Comparison of ENCODE assay signal across 23 cellular contexts in genomic region chr2:30959653-30960052, GRCh38.
DNase-seq lines count a peak whose midpoint lies in the region; ATAC-seq, FAIRE-seq and TF ChIP-seq lines count a peak whose summit lies in the region.
"Had no signal": no experiment of that assay in that cellular context is flagged by ENCODE, and none has a peak within 500 bp of the region (broad histone marks: within the 10 kb centered on the region; RNA-seq: fewer than 3 reads in every experiment).

No MANE protein-coding gene starts in this region.

- H3K4me2 ChIP-seq in HepG2 (ENCODE audit: low read depth, low read length) (no peak overlapping the region), GM12878 (ENCODE audit: control insufficient read depth, insufficient read depth) (no peak overlapping the region)
- H3K4me2 ChIP-seq: A549 had no signal

- SMC1A ChIA-PET in GM12878 (lab: Charles Lee; ENCODE audit: uncharacterized antibody, unreplicated experiment) = no interaction called here

- POLR2A ChIA-PET in HepG2 (lab: Yijun Ruan, JAX) = no interaction called here
- POLR2A ChIA-PET in GM12878 (lab: Charles Lee) = no interaction called here

- intact Hi-C loops in HepG2 (cut with micrococcal nuclease; ENCODE audit: unreplicated experiment) (no loop called here), right lobe of liver (cut with DNase I) (no loop called here), GM12878 (cut with micrococcal nuclease; ENCODE audit: unreplicated experiment) (no loop called here)

- in situ Hi-C loops in HepG2 (cut with HindIII; ENCODE audit: extremely low pct_ligation_motif_present, low pct_unique_long_range_greater_than_20kb) = no loop called here
- in situ Hi-C loops in GM12878 (cut with MboI) = no loop called here

- no peak for TF ChIP-seq EP300 in HepG2 (IDR thresholded peaks at IDR 0.05; ENCODE audit: low read depth in 2 of 2, low read length in 2 of 2)
- TF ChIP-seq EP300 in HepG2 (CRISPR knock-in tag; IDR thresholded peaks at IDR 0.05; ENCODE audit: borderline replicate concordance) = no peak
- TF ChIP-seq EP300 in GM12878 (IDR thresholded peaks at IDR 0.05; ENCODE audit: borderline replicate concordance in 1 of 2, control insufficient read depth in 1 of 2, low read depth in 2 of 2, low read length in 2 of 2) = no peak

- no peaks in the 10 kb centered on the region for H3K4me1 ChIP-seq in HepG2 (ENCODE audit: insufficient read depth, low read length)
- no peaks in the 10 kb centered on the region for H3K4me1 ChIP-seq in right lobe of liver
- H3K4me1 ChIP-seq in GM12878 (ENCODE audit: control insufficient read depth, insufficient read depth, low read length) = no peaks in the 10 kb centered on the region
- H3K4me1 ChIP-seq in endodermal cell (ENCODE audit: control insufficient read depth, insufficient read depth, low read length) = no peaks in the 10 kb centered on the region
- H3K4me1 ChIP-seq: A549 had no signal

- no peaks in the 10 kb centered on the region for H3K9me3 ChIP-seq in HepG2 (ENCODE audit: low read length)
- H3K9me3 ChIP-seq in right lobe of liver = no peaks in the 10 kb centered on the region
- no peaks in the 10 kb centered on the region for H3K9me3 ChIP-seq in GM12878 (replicated peaks; ENCODE audit: control insufficient read depth, insufficient read depth, low read length)
- no peaks in the 10 kb centered on the region for H3K9me3 ChIP-seq in endodermal cell (ENCODE audit: control insufficient read depth, low read length)
- H3K9me3 ChIP-seq: A549 had no signal

- peaks cover 1% of the 10 kb centered on the region for H3K27me3 Mint-ChIP-seq in endodermal cell (ENCODE audit: insufficient read depth)
- H3K27me3 Mint-ChIP-seq: B cell had no signal

- ATAC-seq in HepG2 (no peak), right lobe of liver (no peak), GM12878 (no peak)
- ATAC-seq: A549 had no signal

- WGBS in HepG2 (ENCODE audit: low lambda C conversion rate) = 0% methylated on average over 2 of the region's 3 CpGs
- WGBS in right lobe of liver (ENCODE audit: insufficient coverage, low coverage, low lambda C conversion rate, missing lambda C conversion rate) = no CpG with 5 or more reads among the region's 3 CpGs
- WGBS in GM12878 (ENCODE audit: insufficient coverage, insufficient replicate concordance, low lambda C conversion rate, missing lambda C conversion rate) = 11% methylated on average over 3 of the region's 3 CpGs
- 90 to 94% methylated on average over 2 to 3 of the region's 3 CpGs for WGBS in endodermal cell (ENCODE audit: insufficient coverage in 1 of 2, insufficient read length in 1 of 2), 2 experiments

- H3K9ac ChIP-seq in HepG2 (ENCODE audit: insufficient read depth, low read depth, low read length) (no peak overlapping the region), GM12878 (ENCODE audit: control insufficient read depth, insufficient read depth, low read length) (no peak overlapping the region), endodermal cell (ENCODE audit: extremely low read depth, low read length, poor library complexity, severe bottlenecking) (no peak overlapping the region)

- BruUV-seq in HepG2 (replicated peaks; lab: Mats Ljungman, UMichigan) (no TSS peak), GM12878 (replicated peaks; lab: Mats Ljungman, UMichigan) (no TSS peak)

- H3K4me3 ChIP-seq in HepG2 (replicated peaks in 1 of 3; ENCODE audit: insufficient read depth in 1 of 3, low read depth in 2 of 3, low read length in 3 of 3) (no peak overlapping the region), right lobe of liver (no peak overlapping the region), GM12878 (no peak overlapping the region), endodermal cell (ENCODE audit: low read length) (no peak overlapping the region)
- H3K4me3 ChIP-seq: A549 had no signal

- DNase-seq in HepG2 (ENCODE audit: low spot score) (no peak), right lobe of liver (no peak), GM12878 (ENCODE audit: low read depth, low spot score) (no peak), HuH-7.5 (ENCODE audit: low spot score) (no peak), endodermal cell (no peak)
- DNase-seq: AML-193; C1 segment of cervical spinal cord; CD4-positive, alpha-beta memory T cell; CD4-positive, CD25-positive, alpha-beta regulatory T cell; CD8-positive, alpha-beta memory T cell; DMS 273 treated with DMSO at 0.1 percent for 48 hours; DMS153; DMS53; DMS79; DND-41; EL; GDM1 had no signal

- H3K9me3 Mint-ChIP-seq in endodermal cell = no peaks in the 10 kb centered on the region
- H3K9me3 Mint-ChIP-seq: CD14-positive monocyte; CD4-positive, alpha-beta memory T cell; CD4-positive, CD25-positive, alpha-beta regulatory T cell; CD8-positive, alpha-beta memory T cell had no signal

- H3K79me2 ChIP-seq in HepG2 (ENCODE audit: insufficient read depth, low read length) = no peaks in the 10 kb centered on the region
- H3K79me2 ChIP-seq in GM12878 (ENCODE audit: control insufficient read depth, insufficient read depth, low read length) = no peaks in the 10 kb centered on the region

- H3K4me3 Mint-ChIP-seq in endodermal cell = no peak overlapping the region
- H3K4me3 Mint-ChIP-seq: B cell; CD14-positive monocyte; CD4-positive, alpha-beta memory T cell; CD4-positive, CD25-positive, alpha-beta regulatory T cell; CD8-positive, alpha-beta memory T cell had no signal

- FAIRE-seq in HepG2 (lab: Jason Lieb, UNC) (no peak), GM12878 (lab: Jason Lieb, UNC) (no peak)
- FAIRE-seq: A549, GM12891, GM19239 had no signal

- TF ChIP-seq CTCF in HepG2 (CRISPR knock-in tag; IDR thresholded peaks at IDR 0.05) (no peak), right lobe of liver (IDR thresholded peaks at IDR 0.05) (no peak), GM12878 (IDR thresholded peaks at IDR 0.05 in 2 of 3, conservative IDR thresholded peaks at IDR 0.05 in 1 of 3; ENCODE audit: control insufficient read depth in 2 of 3, extremely low read depth in 1 of 3, insufficient read depth in 1 of 3, low read depth in 3 of 3, low read length in 3 of 3) (no peak), endodermal cell (conservative IDR thresholded peaks at IDR 0.05) (no peak)

- H3K36me3 ChIP-seq in HepG2 (replicated peaks in 1 of 2; ENCODE audit: control insufficient read depth in 1 of 2, insufficient read depth in 2 of 2, low read length in 2 of 2) (no peaks in the 10 kb centered on the region), right lobe of liver (no peaks in the 10 kb centered on the region), GM12878 (ENCODE audit: control insufficient read depth in 2 of 2, insufficient read depth in 2 of 2, low read length in 1 of 2) (no peaks in the 10 kb centered on the region; a peak in 1 of 4 replicates), endodermal cell (ENCODE audit: control insufficient read depth, insufficient read depth, low read length) (no peaks in the 10 kb centered on the region)

- H4K20me1 ChIP-seq in HepG2 (ENCODE audit: insufficient read depth, low read length) (no peaks in the 10 kb centered on the region), GM12878 (ENCODE audit: control insufficient read depth, insufficient read depth) (no peaks in the 10 kb centered on the region)

- peaks cover 7% of the 10 kb centered on the region for H3K4me1 Mint-ChIP-seq in endodermal cell
- H3K4me1 Mint-ChIP-seq: B cell; CD4-positive, alpha-beta memory T cell; CD4-positive, CD25-positive, alpha-beta regulatory T cell; CD8-positive, alpha-beta memory T cell had no signal

- no peak overlapping the region for H3K27ac Mint-ChIP-seq in endodermal cell
- H3K27ac Mint-ChIP-seq: B cell; CD14-positive monocyte; CD4-positive, alpha-beta memory T cell; CD4-positive, CD25-positive, alpha-beta regulatory T cell had no signal

- TF ChIP-seq RAD21 in HepG2 (CRISPR knock-in tag; IDR thresholded peaks at IDR 0.05) (no peak), GM12878 (IDR thresholded peaks at IDR 0.05; ENCODE audit: insufficient read depth, low read depth, low read length) (no peak)

- CTCF ChIA-PET in HepG2 (lab: Yijun Ruan, JAX; ENCODE audit: low intra/inter-chr PET ratio, low total read pairs) (no interaction called here), GM12878 (lab: Yijun Ruan, JAX) (no interaction called here)

- H3K27ac ChIP-seq in HepG2 (ENCODE audit: extremely low read length, insufficient read depth, low read length) (no peak overlapping the region), right lobe of liver (no peak overlapping the region), GM12878 (ENCODE audit: control insufficient read depth, insufficient read depth) (no peak overlapping the region), endodermal cell (ENCODE audit: low read depth, low read length) (no peak overlapping the region)
- H3K27ac ChIP-seq: 22Rv1, A549 had no signal

- peaks cover 0 to 21% of the 10 kb centered on the region in 2 experiments; a peak in 4 of 5 replicates for H3K27me3 ChIP-seq in HepG2 (ENCODE audit: control insufficient read depth in 1 of 2, insufficient read depth in 2 of 2, low read length in 2 of 2)
- no peaks in the 10 kb centered on the region for H3K27me3 ChIP-seq in right lobe of liver
- H3K27me3 ChIP-seq in GM12878 (replicated peaks in 1 of 2; ENCODE audit: control insufficient read depth in 2 of 2, insufficient read depth in 2 of 2, low read length in 1 of 2) = no peaks in the 10 kb centered on the region; a peak in 1 of 4 replicates
- H3K27me3 ChIP-seq in endodermal cell (ENCODE audit: control insufficient read depth, insufficient read depth, low read length, poor library complexity, severe bottlenecking) = no peaks in the 10 kb centered on the region

- no peak for TF ChIP-seq POLR2A in HepG2 (IDR thresholded peaks at IDR 0.05; ENCODE audit: insufficient read depth in 1 of 2, low read depth in 2 of 2, low read length in 2 of 2)
- no peak for TF ChIP-seq POLR2A in right lobe of liver (IDR thresholded peaks at IDR 0.05)
- no peak for TF ChIP-seq POLR2A in GM12878 (IDR thresholded peaks at IDR 0.05; ENCODE audit: low read depth, low read length)

- H2AFZ ChIP-seq in HepG2 (ENCODE audit: low read length) = no peak overlapping the region
- no peak overlapping the region for H2AFZ ChIP-seq in GM12878 (ENCODE audit: control insufficient read depth, low read depth, low read length)

- no peaks in the 10 kb centered on the region for H3K36me3 Mint-ChIP-seq in endodermal cell (ENCODE audit: low read depth)
- H3K36me3 Mint-ChIP-seq: CD14-positive monocyte; CD4-positive, alpha-beta memory T cell; CD4-positive, CD25-positive, alpha-beta regulatory T cell; CD8-positive, alpha-beta memory T cell had no signal

- RAD21 ChIA-PET in GM12878 (lab: Charles Lee; ENCODE audit: unreplicated experiment) = interaction anchor here (0.8 kb wide), 1 partner anchor 10 kb away, joined by 3 read pairs; no protein-coding TSS in a partner anchor

TF ChIP-seq in HepG2, 621 proteins besides CTCF, POLR2A, EP300 and RAD21 (continues in another document):
- TF ChIP-seq EEA1 (CRISPR knock-in tag; IDR thresholded peaks at IDR 0.05; ENCODE audit: borderline replicate concordance) = no peak
- peak; percentile 64; the same call in 1 of the 2 replicates for TF ChIP-seq RAD51 (IDR thresholded peaks at IDR 0.05; ENCODE audit: borderline replicate concordance)

TF ChIP-seq in GM12878, 131 proteins besides CTCF, POLR2A, EP300 and RAD21 (continues in another document):
- TF ChIP-seq KDM1A (IDR thresholded peaks at IDR 0.05; ENCODE audit: borderline replicate concordance) = no peak

Comparison
In these comparisons a context has a peak if more than half of its experiments do, and no peak if none do; other contexts are left out.
1. Of the 75 proteins assayed by ChIP-seq in both HepG2 and GM12878: peak only in HepG2: RAD51; only in GM12878: none; in both: none; in neither: 73; mixed calls (peak in some experiments, not most) for 1.